2 cellular contexts compared by ENCODE assay signal in the genomic region with DNA sequence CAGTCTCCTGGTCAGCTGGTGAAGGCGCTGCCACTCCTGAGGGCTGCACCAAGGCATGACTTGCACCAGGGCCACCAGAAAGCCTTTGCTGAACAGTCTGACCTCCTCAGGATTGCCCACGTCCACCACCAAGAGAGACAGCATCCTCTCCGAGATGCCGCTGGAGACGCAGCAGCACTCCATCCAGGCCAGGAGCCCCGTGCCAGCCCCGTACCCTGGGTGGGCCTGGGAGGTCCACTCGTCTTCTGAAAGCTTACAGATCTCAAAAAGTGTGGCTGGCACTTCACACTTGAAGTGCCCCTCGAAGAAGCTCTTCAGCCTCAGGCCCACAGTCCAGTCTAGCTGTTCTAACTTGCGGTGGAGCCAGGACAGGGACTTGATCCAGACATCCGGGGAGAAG.
TF ChIP-seq lines count a peak whose summit lies in the region.

No MANE protein-coding gene starts in this region.

TF ChIP-seq in HepG2, 621 proteins besides CTCF, POLR2A, EP300 and RAD21:
- TF ChIP-seq SATB2 (CRISPR knock-in tag; IDR thresholded peaks at IDR 0.05) (no peak), NRL (CRISPR knock-in tag; IDR thresholded peaks at IDR 0.05; ENCODE audit: borderline replicate concordance) (no peak), RXRA (CRISPR knock-in tag; IDR thresholded peaks at IDR 0.05) (no peak), GZF1 (CRISPR knock-in tag; IDR thresholded peaks at IDR 0.05) (no peak)
- TF ChIP-seq, protein P1, sequence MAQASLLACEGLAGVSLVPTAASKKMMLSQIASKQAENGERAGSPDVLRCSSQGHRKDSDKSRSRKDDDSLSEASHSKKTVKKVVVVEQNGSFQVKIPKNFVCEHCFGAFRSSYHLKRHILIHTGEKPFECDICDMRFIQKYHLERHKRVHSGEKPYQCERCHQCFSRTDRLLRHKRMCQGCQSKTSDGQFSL (CRISPR knock-in tag; IDR thresholded peaks at IDR 0.05) = no peak
- TF ChIP-seq, protein P2, sequence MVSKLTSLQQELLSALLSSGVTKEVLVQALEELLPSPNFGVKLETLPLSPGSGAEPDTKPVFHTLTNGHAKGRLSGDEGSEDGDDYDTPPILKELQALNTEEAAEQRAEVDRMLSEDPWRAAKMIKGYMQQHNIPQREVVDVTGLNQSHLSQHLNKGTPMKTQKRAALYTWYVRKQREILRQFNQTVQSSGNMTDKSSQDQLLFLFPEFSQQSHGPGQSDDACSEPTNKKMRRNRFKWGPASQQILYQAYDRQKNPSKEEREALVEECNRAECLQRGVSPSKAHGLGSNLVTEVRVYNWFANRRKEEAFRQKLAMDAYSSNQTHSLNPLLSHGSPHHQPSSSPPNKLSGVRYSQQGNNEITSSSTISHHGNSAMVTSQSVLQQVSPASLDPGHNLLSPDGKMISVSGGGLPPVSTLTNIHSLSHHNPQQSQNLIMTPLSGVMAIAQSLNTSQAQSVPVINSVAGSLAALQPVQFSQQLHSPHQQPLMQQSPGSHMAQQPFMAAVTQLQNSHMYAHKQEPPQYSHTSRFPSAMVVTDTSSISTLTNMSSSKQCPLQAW (CRISPR knock-in tag; IDR thresholded peaks at IDR 0.05) = no peak
TF ChIP-seq in HepG2: peak in this region for 0.

TF ChIP-seq in PFSK-1, 5 proteins besides CTCF, POLR2A, EP300 and RAD21:
- TF ChIP-seq TAF1 (IDR thresholded peaks at IDR 0.05; ENCODE audit: borderline replicate concordance, insufficient read depth, low read length) = no peak
- 0 out of 2 replicates have a peak, but pooled peaks have one; percentile 27 for TF ChIP-seq POLR2AphosphoS5 (IDR thresholded peaks at IDR 0.05; ENCODE audit: low read depth, low read length)
- no peak for TF ChIP-seq FOXP2 (optimal IDR thresholded peaks at IDR 0.05; ENCODE audit: borderline replicate concordance, extremely low read depth, extremely low read length, insufficient read depth)
- TF ChIP-seq SIN3A (IDR thresholded peaks at IDR 0.05; ENCODE audit: borderline replicate concordance, insufficient read depth, low read length) = no peak
